Comparison of ENCODE assay signal across 2 cellular contexts in the genomic region with DNA sequence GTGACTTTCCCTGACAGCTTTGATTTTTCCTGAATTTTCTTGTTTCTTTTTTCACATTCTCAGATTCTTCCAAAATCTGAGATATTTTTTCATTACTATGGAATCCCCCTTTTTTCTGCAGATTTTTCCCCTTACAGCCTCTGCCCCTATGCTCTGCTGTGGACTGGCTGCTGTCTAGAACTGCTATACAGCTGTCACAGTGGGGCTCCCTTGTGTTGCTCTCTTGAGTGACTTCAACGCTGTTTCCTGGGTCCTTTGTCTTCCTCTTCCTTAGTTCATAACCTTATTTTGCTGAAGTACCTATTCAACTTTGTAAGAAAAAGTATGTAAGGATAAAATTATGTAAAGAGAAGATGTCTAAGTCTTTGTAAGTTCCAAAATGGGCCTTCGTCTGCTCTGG.
TF ChIP-seq lines count a peak whose summit lies in the region.

No MANE protein-coding gene starts in this region.

TF ChIP-seq in GM23338, 12 proteins besides CTCF, POLR2A, EP300 and RAD21 (continues in another document):
- TF ChIP-seq EZH2phosphoT487 (IDR thresholded peaks at IDR 0.05; ENCODE audit: unreplicated experiment): no peak
- no peak for TF ChIP-seq JUNB (IDR thresholded peaks at IDR 0.05; ENCODE audit: unreplicated experiment)
- no peak for TF ChIP-seq EZH2 (IDR thresholded peaks at IDR 0.05; ENCODE audit: low read depth, unreplicated experiment)
- TF ChIP-seq, protein P1, sequence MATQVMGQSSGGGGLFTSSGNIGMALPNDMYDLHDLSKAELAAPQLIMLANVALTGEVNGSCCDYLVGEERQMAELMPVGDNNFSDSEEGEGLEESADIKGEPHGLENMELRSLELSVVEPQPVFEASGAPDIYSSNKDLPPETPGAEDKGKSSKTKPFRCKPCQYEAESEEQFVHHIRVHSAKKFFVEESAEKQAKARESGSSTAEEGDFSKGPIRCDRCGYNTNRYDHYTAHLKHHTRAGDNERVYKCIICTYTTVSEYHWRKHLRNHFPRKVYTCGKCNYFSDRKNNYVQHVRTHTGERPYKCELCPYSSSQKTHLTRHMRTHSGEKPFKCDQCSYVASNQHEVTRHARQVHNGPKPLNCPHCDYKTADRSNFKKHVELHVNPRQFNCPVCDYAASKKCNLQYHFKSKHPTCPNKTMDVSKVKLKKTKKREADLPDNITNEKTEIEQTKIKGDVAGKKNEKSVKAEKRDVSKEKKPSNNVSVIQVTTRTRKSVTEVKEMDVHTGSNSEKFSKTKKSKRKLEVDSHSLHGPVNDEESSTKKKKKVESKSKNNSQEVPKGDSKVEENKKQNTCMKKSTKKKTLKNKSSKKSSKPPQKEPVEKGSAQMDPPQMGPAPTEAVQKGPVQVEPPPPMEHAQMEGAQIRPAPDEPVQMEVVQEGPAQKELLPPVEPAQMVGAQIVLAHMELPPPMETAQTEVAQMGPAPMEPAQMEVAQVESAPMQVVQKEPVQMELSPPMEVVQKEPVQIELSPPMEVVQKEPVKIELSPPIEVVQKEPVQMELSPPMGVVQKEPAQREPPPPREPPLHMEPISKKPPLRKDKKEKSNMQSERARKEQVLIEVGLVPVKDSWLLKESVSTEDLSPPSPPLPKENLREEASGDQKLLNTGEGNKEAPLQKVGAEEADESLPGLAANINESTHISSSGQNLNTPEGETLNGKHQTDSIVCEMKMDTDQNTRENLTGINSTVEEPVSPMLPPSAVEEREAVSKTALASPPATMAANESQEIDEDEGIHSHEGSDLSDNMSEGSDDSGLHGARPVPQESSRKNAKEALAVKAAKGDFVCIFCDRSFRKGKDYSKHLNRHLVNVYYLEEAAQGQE (IDR thresholded peaks at IDR 0.05; ENCODE audit: unreplicated experiment): no peak
- no peak for TF ChIP-seq POLR2AphosphoS5 (IDR thresholded peaks at IDR 0.05; ENCODE audit: low read depth)
- TF ChIP-seq, protein P2, sequence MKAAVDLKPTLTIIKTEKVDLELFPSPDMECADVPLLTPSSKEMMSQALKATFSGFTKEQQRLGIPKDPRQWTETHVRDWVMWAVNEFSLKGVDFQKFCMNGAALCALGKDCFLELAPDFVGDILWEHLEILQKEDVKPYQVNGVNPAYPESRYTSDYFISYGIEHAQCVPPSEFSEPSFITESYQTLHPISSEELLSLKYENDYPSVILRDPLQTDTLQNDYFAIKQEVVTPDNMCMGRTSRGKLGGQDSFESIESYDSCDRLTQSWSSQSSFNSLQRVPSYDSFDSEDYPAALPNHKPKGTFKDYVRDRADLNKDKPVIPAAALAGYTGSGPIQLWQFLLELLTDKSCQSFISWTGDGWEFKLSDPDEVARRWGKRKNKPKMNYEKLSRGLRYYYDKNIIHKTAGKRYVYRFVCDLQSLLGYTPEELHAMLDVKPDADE (IDR thresholded peaks at IDR 0.05): no peak
- no peak for TF ChIP-seq STAT1 (IDR thresholded peaks at IDR 0.05; ENCODE audit: unreplicated experiment)
- TF ChIP-seq CREB1 (CRISPR knock-in tag; IDR thresholded peaks at IDR 0.05; ENCODE audit: low read depth): no peak
- TF ChIP-seq ZNF114 (CRISPR knock-in tag; IDR thresholded peaks at IDR 0.05): no peak
- TF ChIP-seq NANOG (IDR thresholded peaks at IDR 0.05; ENCODE audit: borderline replicate concordance): no peak

TF ChIP-seq in GM12878, 131 proteins besides CTCF, POLR2A, EP300 and RAD21:
- TF ChIP-seq MYC (IDR thresholded peaks at IDR 0.05; ENCODE audit: insufficient read depth, insufficient read length, insufficient replicate concordance, low read length, severe bottlenecking) (no peak), ETV6 (conservative IDR thresholded peaks at IDR 0.05 in 1 of 2, IDR thresholded peaks at IDR 0.05 in 1 of 2; ENCODE audit: borderline replicate concordance in 1 of 2, low read depth in 1 of 2) (no peak), POU2F2 (IDR thresholded peaks at IDR 0.05; ENCODE audit: borderline replicate concordance, low read depth, low read length) (no peak), CBFB (IDR thresholded peaks at IDR 0.05; ENCODE audit: low read depth) (no peak), RFX5 (IDR thresholded peaks at IDR 0.05; ENCODE audit: low read depth, low read length) (no peak), ZNF384 (IDR thresholded peaks at IDR 0.05; ENCODE audit: borderline replicate concordance, low read depth, low read length) (no peak), POLR2AphosphoS2 (IDR thresholded peaks at IDR 0.05; ENCODE audit: low read depth, low read length) (no peak), SREBF1 (IDR thresholded peaks at IDR 0.05; ENCODE audit: low read length) (no peak), SMC3 (IDR thresholded peaks at IDR 0.05; ENCODE audit: borderline replicate concordance, low read length) (no peak), RELA (IDR thresholded peaks at IDR 0.05; ENCODE audit: borderline replicate concordance, partially characterized antibody) (no peak), TBL1XR1 (IDR thresholded peaks at IDR 0.05; ENCODE audit: low read depth, low read length) (no peak)
- TF ChIP-seq, protein P3, sequence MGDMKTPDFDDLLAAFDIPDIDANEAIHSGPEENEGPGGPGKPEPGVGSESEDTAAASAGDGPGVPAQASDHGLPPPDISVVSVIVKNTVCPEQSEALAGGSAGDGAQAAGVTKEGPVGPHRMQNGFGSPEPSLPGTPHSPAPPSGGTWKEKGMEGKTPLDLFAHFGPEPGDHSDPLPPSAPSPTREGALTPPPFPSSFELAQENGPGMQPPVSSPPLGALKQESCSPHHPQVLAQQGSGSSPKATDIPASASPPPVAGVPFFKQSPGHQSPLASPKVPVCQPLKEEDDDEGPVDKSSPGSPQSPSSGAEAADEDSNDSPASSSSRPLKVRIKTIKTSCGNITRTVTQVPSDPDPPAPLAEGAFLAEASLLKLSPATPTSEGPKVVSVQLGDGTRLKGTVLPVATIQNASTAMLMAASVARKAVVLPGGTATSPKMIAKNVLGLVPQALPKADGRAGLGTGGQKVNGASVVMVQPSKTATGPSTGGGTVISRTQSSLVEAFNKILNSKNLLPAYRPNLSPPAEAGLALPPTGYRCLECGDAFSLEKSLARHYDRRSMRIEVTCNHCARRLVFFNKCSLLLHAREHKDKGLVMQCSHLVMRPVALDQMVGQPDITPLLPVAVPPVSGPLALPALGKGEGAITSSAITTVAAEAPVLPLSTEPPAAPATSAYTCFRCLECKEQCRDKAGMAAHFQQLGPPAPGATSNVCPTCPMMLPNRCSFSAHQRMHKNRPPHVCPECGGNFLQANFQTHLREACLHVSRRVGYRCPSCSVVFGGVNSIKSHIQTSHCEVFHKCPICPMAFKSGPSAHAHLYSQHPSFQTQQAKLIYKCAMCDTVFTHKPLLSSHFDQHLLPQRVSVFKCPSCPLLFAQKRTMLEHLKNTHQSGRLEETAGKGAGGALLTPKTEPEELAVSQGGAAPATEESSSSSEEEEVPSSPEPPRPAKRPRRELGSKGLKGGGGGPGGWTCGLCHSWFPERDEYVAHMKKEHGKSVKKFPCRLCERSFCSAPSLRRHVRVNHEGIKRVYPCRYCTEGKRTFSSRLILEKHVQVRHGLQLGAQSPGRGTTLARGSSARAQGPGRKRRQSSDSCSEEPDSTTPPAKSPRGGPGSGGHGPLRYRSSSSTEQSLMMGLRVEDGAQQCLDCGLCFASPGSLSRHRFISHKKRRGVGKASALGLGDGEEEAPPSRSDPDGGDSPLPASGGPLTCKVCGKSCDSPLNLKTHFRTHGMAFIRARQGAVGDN (IDR thresholded peaks at IDR 0.05): no peak
- TF ChIP-seq, protein P4, sequence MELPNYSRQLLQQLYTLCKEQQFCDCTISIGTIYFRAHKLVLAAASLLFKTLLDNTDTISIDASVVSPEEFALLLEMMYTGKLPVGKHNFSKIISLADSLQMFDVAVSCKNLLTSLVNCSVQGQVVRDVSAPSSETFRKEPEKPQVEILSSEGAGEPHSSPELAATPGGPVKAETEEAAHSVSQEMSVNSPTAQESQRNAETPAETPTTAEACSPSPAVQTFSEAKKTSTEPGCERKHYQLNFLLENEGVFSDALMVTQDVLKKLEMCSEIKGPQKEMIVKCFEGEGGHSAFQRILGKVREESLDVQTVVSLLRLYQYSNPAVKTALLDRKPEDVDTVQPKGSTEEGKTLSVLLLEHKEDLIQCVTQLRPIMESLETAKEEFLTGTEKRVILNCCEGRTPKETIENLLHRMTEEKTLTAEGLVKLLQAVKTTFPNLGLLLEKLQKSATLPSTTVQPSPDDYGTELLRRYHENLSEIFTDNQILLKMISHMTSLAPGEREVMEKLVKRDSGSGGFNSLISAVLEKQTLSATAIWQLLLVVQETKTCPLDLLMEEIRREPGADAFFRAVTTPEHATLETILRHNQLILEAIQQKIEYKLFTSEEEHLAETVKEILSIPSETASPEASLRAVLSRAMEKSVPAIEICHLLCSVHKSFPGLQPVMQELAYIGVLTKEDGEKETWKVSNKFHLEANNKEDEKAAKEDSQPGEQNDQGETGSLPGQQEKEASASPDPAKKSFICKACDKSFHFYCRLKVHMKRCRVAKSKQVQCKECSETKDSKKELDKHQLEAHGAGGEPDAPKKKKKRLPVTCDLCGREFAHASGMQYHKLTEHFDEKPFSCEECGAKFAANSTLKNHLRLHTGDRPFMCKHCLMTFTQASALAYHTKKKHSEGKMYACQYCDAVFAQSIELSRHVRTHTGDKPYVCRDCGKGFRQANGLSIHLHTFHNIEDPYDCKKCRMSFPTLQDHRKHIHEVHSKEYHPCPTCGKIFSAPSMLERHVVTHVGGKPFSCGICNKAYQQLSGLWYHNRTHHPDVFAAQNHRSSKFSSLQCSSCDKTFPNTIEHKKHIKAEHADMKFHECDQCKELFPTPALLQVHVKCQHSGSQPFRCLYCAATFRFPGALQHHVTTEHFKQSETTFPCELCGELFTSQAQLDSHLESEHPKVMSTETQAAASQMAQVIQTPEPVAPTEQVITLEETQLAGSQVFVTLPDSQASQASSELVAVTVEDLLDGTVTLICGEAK (IDR thresholded peaks at IDR 0.05; ENCODE audit: borderline replicate concordance): no peak
- TF ChIP-seq, protein P5, sequence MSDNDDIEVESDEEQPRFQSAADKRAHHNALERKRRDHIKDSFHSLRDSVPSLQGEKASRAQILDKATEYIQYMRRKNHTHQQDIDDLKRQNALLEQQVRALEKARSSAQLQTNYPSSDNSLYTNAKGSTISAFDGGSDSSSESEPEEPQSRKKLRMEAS (IDR thresholded peaks at IDR 0.05; ENCODE audit: low read depth, low read length): no peak
- TF ChIP-seq, protein P6, sequence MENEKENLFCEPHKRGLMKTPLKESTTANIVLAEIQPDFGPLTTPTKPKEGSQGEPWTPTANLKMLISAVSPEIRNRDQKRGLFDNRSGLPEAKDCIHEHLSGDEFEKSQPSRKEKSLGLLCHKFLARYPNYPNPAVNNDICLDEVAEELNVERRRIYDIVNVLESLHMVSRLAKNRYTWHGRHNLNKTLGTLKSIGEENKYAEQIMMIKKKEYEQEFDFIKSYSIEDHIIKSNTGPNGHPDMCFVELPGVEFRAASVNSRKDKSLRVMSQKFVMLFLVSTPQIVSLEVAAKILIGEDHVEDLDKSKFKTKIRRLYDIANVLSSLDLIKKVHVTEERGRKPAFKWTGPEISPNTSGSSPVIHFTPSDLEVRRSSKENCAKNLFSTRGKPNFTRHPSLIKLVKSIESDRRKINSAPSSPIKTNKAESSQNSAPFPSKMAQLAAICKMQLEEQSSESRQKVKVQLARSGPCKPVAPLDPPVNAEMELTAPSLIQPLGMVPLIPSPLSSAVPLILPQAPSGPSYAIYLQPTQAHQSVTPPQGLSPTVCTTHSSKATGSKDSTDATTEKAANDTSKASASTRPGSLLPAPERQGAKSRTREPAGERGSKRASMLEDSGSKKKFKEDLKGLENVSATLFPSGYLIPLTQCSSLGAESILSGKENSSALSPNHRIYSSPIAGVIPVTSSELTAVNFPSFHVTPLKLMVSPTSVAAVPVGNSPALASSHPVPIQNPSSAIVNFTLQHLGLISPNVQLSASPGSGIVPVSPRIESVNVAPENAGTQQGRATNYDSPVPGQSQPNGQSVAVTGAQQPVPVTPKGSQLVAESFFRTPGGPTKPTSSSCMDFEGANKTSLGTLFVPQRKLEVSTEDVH (IDR thresholded peaks at IDR 0.05; ENCODE audit: low read depth, partially characterized antibody): no peak
